ENCODE assay signal across 2 cellular contexts in the genomic region with DNA sequence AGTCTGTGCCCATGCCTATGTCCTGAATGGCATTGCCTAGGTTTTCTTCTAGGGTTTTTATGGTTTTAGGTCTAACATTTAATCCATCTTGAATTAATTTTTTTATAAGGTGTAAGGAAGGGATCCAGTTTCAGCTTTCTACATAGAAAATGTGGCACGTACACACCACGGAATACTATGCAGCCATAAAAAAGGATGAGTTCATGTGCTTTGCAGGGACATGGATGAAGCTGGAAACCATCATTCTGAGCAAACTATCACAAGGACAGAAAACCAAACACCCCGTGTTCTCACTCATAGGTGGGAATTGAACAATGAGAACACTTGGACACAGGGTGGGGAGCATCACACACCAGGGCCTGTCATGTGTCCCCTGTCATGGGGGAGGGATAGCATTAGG. TPM values are rescaled to one million over a fixed set of nuclear protein-coding genes. Genes with fewer than 3 reads are reported as not detected.
"Had no signal": no experiment of that assay in that cellular context is flagged by ENCODE, and none has a peak within 500 bp of the region (broad histone marks: within the 10 kb centered on the region; RNA-seq: fewer than 3 reads in every experiment).

No MANE protein-coding gene starts in this region.

RNA-seq across cellular contexts. Expression of a gene that starts 26.8 kb away (rescaled TPM):
- total RNA-seq: GM23248, HFFc6 had no signal
- polyA plus RNA-seq: GM23248 had no signal
